ENCODE assay signal across 2 cellular contexts in the genomic region with DNA sequence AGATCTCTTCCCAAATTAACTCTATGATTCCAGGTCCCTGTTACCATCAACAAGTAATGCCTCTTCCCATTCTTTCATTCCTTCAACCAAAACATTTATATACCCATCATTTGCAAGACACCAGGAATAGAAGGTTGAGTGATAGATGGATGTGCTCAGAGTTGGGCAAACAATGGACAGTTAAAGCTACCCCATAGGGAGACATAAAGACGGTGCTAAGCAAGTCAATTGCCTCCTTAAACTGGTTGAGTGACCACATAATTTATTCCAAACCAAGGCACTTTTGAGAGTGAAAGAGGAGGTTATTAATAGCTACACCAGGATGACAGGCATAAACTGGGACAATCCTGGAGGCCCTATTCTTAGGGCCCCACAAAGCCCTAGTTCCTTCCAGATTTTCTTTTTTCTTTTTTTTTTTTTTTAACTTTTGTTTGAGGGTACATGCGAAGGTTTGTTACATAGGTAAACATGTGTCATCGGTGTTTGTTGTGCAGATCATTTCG.
TF ChIP-seq lines count a peak whose summit lies in the region.

No MANE protein-coding gene starts in this region.

TF ChIP-seq in HEK293T, 16 proteins besides CTCF, POLR2A, EP300 and RAD21:
- TF ChIP-seq FOXK2 (IDR thresholded peaks at IDR 0.05) (no peak), ELF4 (IDR thresholded peaks at IDR 0.05) (no peak)
- TF ChIP-seq, protein P1, sequence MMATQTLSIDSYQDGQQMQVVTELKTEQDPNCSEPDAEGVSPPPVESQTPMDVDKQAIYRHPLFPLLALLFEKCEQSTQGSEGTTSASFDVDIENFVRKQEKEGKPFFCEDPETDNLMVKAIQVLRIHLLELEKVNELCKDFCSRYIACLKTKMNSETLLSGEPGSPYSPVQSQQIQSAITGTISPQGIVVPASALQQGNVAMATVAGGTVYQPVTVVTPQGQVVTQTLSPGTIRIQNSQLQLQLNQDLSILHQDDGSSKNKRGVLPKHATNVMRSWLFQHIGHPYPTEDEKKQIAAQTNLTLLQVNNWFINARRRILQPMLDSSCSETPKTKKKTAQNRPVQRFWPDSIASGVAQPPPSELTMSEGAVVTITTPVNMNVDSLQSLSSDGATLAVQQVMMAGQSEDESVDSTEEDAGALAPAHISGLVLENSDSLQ (IDR thresholded peaks at IDR 0.05), result peak; percentile 48; the same call in 1 of the 2 replicates

TF ChIP-seq in SK-N-SH, 30 proteins besides CTCF, POLR2A, EP300 and RAD21:
- TF ChIP-seq NRF1 (IDR thresholded peaks at IDR 0.05; ENCODE audit: low read depth, low read length) (no peak), MXI1 (IDR thresholded peaks at IDR 0.05; ENCODE audit: low read depth, low read length) (no peak), RFX5 (IDR thresholded peaks at IDR 0.05; ENCODE audit: low read length) (no peak), POLR2AphosphoS5 (IDR thresholded peaks at IDR 0.05; ENCODE audit: low read depth, low read length) (no peak), JUND (IDR thresholded peaks at IDR 0.05) (no peak), FOSL2 (IDR thresholded peaks at IDR 0.05; ENCODE audit: borderline replicate concordance, low read depth) (no peak), EZH2phosphoT487 (IDR thresholded peaks at IDR 0.05; ENCODE audit: borderline replicate concordance, low read depth) (no peak), SIN3A (IDR thresholded peaks at IDR 0.05; ENCODE audit: borderline replicate concordance, low read depth, low read length) (no peak), YY1 (IDR thresholded peaks at IDR 0.05; ENCODE audit: low read depth) (no peak), GATA2 (CRISPR knock-in tag; IDR thresholded peaks at IDR 0.05) (no peak)
- TF ChIP-seq, protein P2, sequence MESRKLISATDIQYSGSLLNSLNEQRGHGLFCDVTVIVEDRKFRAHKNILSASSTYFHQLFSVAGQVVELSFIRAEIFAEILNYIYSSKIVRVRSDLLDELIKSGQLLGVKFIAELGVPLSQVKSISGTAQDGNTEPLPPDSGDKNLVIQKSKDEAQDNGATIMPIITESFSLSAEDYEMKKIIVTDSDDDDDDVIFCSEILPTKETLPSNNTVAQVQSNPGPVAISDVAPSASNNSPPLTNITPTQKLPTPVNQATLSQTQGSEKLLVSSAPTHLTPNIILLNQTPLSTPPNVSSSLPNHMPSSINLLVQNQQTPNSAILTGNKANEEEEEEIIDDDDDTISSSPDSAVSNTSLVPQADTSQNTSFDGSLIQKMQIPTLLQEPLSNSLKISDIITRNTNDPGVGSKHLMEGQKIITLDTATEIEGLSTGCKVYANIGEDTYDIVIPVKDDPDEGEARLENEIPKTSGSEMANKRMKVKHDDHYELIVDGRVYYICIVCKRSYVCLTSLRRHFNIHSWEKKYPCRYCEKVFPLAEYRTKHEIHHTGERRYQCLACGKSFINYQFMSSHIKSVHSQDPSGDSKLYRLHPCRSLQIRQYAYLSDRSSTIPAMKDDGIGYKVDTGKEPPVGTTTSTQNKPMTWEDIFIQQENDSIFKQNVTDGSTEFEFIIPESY (IDR thresholded peaks at IDR 0.05; ENCODE audit: borderline replicate concordance, low read depth), result no peak
- TF ChIP-seq, protein P3, sequence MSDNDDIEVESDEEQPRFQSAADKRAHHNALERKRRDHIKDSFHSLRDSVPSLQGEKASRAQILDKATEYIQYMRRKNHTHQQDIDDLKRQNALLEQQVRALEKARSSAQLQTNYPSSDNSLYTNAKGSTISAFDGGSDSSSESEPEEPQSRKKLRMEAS (IDR thresholded peaks at IDR 0.05; ENCODE audit: low read depth), result no peak
- TF ChIP-seq, protein P4, sequence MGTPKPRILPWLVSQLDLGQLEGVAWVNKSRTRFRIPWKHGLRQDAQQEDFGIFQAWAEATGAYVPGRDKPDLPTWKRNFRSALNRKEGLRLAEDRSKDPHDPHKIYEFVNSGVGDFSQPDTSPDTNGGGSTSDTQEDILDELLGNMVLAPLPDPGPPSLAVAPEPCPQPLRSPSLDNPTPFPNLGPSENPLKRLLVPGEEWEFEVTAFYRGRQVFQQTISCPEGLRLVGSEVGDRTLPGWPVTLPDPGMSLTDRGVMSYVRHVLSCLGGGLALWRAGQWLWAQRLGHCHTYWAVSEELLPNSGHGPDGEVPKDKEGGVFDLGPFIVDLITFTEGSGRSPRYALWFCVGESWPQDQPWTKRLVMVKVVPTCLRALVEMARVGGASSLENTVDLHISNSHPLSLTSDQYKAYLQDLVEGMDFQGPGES (IDR thresholded peaks at IDR 0.05; ENCODE audit: low read depth, low read length), result no peak
- TF ChIP-seq, protein P5, sequence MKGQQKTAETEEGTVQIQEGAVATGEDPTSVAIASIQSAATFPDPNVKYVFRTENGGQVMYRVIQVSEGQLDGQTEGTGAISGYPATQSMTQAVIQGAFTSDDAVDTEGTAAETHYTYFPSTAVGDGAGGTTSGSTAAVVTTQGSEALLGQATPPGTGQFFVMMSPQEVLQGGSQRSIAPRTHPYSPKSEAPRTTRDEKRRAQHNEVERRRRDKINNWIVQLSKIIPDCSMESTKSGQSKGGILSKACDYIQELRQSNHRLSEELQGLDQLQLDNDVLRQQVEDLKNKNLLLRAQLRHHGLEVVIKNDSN (IDR thresholded peaks at IDR 0.05; ENCODE audit: borderline replicate concordance, low read depth), result no peak
- TF ChIP-seq, protein P6, sequence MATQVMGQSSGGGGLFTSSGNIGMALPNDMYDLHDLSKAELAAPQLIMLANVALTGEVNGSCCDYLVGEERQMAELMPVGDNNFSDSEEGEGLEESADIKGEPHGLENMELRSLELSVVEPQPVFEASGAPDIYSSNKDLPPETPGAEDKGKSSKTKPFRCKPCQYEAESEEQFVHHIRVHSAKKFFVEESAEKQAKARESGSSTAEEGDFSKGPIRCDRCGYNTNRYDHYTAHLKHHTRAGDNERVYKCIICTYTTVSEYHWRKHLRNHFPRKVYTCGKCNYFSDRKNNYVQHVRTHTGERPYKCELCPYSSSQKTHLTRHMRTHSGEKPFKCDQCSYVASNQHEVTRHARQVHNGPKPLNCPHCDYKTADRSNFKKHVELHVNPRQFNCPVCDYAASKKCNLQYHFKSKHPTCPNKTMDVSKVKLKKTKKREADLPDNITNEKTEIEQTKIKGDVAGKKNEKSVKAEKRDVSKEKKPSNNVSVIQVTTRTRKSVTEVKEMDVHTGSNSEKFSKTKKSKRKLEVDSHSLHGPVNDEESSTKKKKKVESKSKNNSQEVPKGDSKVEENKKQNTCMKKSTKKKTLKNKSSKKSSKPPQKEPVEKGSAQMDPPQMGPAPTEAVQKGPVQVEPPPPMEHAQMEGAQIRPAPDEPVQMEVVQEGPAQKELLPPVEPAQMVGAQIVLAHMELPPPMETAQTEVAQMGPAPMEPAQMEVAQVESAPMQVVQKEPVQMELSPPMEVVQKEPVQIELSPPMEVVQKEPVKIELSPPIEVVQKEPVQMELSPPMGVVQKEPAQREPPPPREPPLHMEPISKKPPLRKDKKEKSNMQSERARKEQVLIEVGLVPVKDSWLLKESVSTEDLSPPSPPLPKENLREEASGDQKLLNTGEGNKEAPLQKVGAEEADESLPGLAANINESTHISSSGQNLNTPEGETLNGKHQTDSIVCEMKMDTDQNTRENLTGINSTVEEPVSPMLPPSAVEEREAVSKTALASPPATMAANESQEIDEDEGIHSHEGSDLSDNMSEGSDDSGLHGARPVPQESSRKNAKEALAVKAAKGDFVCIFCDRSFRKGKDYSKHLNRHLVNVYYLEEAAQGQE (IDR thresholded peaks at IDR 0.05; ENCODE audit: low read depth, low read length), result no peak
